9 cellular contexts compared by ENCODE assay signal in genomic region chr17:68197997-68198930, GRCh38. TPM values are rescaled to one million over a fixed set of nuclear protein-coding genes. Genes with fewer than 3 reads are reported as not detected.
DNase-seq lines count a peak whose midpoint lies in the region; ATAC-seq, FAIRE-seq and TF ChIP-seq lines count a peak whose summit lies in the region.
"Had no signal": no experiment of that assay in that cellular context is flagged by ENCODE, and none has a peak within 500 bp of the region (broad histone marks: within the 10 kb centered on the region; RNA-seq: fewer than 3 reads in every experiment).

No MANE protein-coding gene starts in this region.

- TF ChIP-seq RAD21 in HepG2 (CRISPR knock-in tag; IDR thresholded peaks at IDR 0.05), result no peak

- no peak overlapping the region for H3K9ac ChIP-seq in HepG2 (ENCODE audit: insufficient read depth, low read depth, low read length)

- intact Hi-C loops in HepG2 (cut with micrococcal nuclease; ENCODE audit: unreplicated experiment) (no loop called here), right lobe of liver (cut with DNase I) (no loop called here), lower lobe of right lung (cut with DNase I) (no loop called here), aorta (cut with DNase I) (no loop called here)
- intact Hi-C loops in activated naive CD4-positive, alpha-beta T cell treated with anti-CD3 and anti-CD28 coated beads for 36 hours (cut with micrococcal nuclease), result loop anchor here (1.0 kb wide), 1 partner anchor 238 kb away; no protein-coding TSS in a partner anchor

- no peak for TF ChIP-seq EP300 in HepG2 (IDR thresholded peaks at IDR 0.05; ENCODE audit: low read depth in 2 of 2, low read length in 2 of 2)
- TF ChIP-seq EP300 in HepG2 (CRISPR knock-in tag; IDR thresholded peaks at IDR 0.05; ENCODE audit: borderline replicate concordance), result no peak

- H3K9me3 ChIP-seq in HepG2 (ENCODE audit: low read length) (no peaks in the 10 kb centered on the region), right lobe of liver (no peaks in the 10 kb centered on the region), lower lobe of right lung (no peaks in the 10 kb centered on the region), aorta (ENCODE audit: control insufficient read depth, low read length) (no peaks in the 10 kb centered on the region), MG63 (no peaks in the 10 kb centered on the region)

- in situ Hi-C loops in HepG2 (cut with HindIII; ENCODE audit: extremely low pct_ligation_motif_present, low pct_unique_long_range_greater_than_20kb), result no loop called here

- H3K9me3 Mint-ChIP-seq in activated naive CD4-positive, alpha-beta T cell treated with anti-CD3 and anti-CD28 coated beads for 36 hours, result no peaks in the 10 kb centered on the region

- no TSS peak for BruUV-seq in HepG2 (replicated peaks; lab: Mats Ljungman, UMichigan)

- H3K4me3 ChIP-seq in HepG2 (replicated peaks in 1 of 3; ENCODE audit: insufficient read depth in 1 of 3, low read depth in 2 of 3, low read length in 3 of 3), result peak overlapping the region in 1 of 3 experiments; percentile 62; a peak in 1 of 6 replicates
- H3K4me3 ChIP-seq in right lobe of liver, result no peak overlapping the region
- peak overlapping the region; percentile 49 for H3K4me3 ChIP-seq in lower lobe of right lung
- no peak overlapping the region for H3K4me3 ChIP-seq in aorta (ENCODE audit: low read length in 2 of 2)
- H3K4me3 ChIP-seq in MG63, result no peak overlapping the region

- no peaks in the 10 kb centered on the region; the same call in 1 of the 2 replicates for H4K20me1 ChIP-seq in HepG2 (ENCODE audit: insufficient read depth, low read length)

- no peaks in the 10 kb centered on the region for H3K36me3 Mint-ChIP-seq in activated naive CD4-positive, alpha-beta T cell treated with anti-CD3 and anti-CD28 coated beads for 36 hours (ENCODE audit: low read depth)

- no peak for TF ChIP-seq CTCF in HepG2 (CRISPR knock-in tag; IDR thresholded peaks at IDR 0.05)
- TF ChIP-seq CTCF in right lobe of liver (IDR thresholded peaks at IDR 0.05), result no peak
- no peak for TF ChIP-seq CTCF in lower lobe of right lung (IDR thresholded peaks at IDR 0.05)

- H3K27ac Mint-ChIP-seq in activated naive CD4-positive, alpha-beta T cell treated with anti-CD3 and anti-CD28 coated beads for 36 hours, result no peak overlapping the region

- ATAC-seq in HepG2 (no peak), right lobe of liver (no peak), lower lobe of right lung (peak; percentile 34 to 35), aorta (ENCODE audit: low FRiP score) (peak; percentile 33), GM21619 (IDR thresholded peaks at IDR 0.05; ENCODE audit: unreplicated experiment) (no peak)

- no peak overlapping the region for H2AFZ ChIP-seq in HepG2 (ENCODE audit: low read length)

- H3K4me1 Mint-ChIP-seq in activated naive CD4-positive, alpha-beta T cell treated with anti-CD3 and anti-CD28 coated beads for 36 hours (ENCODE audit: low read depth), result peaks cover 25% of the 10 kb centered on the region

- H3K27me3 Mint-ChIP-seq in activated naive CD4-positive, alpha-beta T cell treated with anti-CD3 and anti-CD28 coated beads for 36 hours (ENCODE audit: low read depth), result peaks cover 34% of the 10 kb centered on the region

- no peaks in the 10 kb centered on the region for H3K79me2 ChIP-seq in HepG2 (ENCODE audit: insufficient read depth, low read length)

- H3K36me3 ChIP-seq in HepG2 (replicated peaks in 1 of 2; ENCODE audit: control insufficient read depth in 1 of 2, insufficient read depth in 2 of 2, low read length in 2 of 2) (no peaks in the 10 kb centered on the region), right lobe of liver (no peaks in the 10 kb centered on the region), lower lobe of right lung (no peaks in the 10 kb centered on the region), aorta (ENCODE audit: control insufficient read depth in 1 of 2, insufficient read depth in 2 of 2, low read length in 1 of 2) (no peaks in the 10 kb centered on the region), MG63 (no peaks in the 10 kb centered on the region)

- 37% methylated on average over 47 of the region's 61 CpGs for WGBS in HepG2 (ENCODE audit: low lambda C conversion rate)
- 14% methylated on average over 26 of the region's 61 CpGs for WGBS in right lobe of liver (ENCODE audit: insufficient coverage, low coverage, low lambda C conversion rate, missing lambda C conversion rate)
- 6% methylated on average over 58 to 61 of the region's 61 CpGs for WGBS in aorta, 2 donors

- peak overlapping the region; percentile 65 for H3K4me3 Mint-ChIP-seq in activated naive CD4-positive, alpha-beta T cell treated with anti-CD3 and anti-CD28 coated beads for 36 hours

- FAIRE-seq in HepG2 (lab: Jason Lieb, UNC), result no peak

- DNase-seq in HepG2 (ENCODE audit: low spot score), result no peak
- DNase-seq in right lobe of liver, result no peak
- no peak for DNase-seq in activated naive CD4-positive, alpha-beta T cell treated with anti-CD3 and anti-CD28 coated beads for 36 hours
- DNase-seq in lower lobe of right lung, result no peak
- peak in 1 of 2 donors; percentile 69 for DNase-seq in aorta
- no peak for DNase-seq in DMS79 (lab: John Stamatoyannopoulos, UW)
- DNase-seq in MG63, result no peak
- DNase-seq: nucleus accumbens had no signal

- H3K4me1 ChIP-seq in HepG2 (ENCODE audit: insufficient read depth, low read length) (peaks cover 28% of the 10 kb centered on the region), right lobe of liver (peaks cover 0 to 17% (median 2%) of the 10 kb centered on the region in 4 donors), lower lobe of right lung (peaks cover 53% of the 10 kb centered on the region), aorta (ENCODE audit: control insufficient read depth in 1 of 2, insufficient read depth in 2 of 2, low read length in 2 of 2) (no peaks in the 10 kb centered on the region)

- H3K27ac ChIP-seq in HepG2 (ENCODE audit: extremely low read length, insufficient read depth, low read length) (no peak overlapping the region), right lobe of liver (no peak overlapping the region), lower lobe of right lung (no peak overlapping the region), aorta (ENCODE audit: low read depth in 1 of 2, low read length in 2 of 2) (no peak overlapping the region)

- TF ChIP-seq POLR2A in HepG2 (IDR thresholded peaks at IDR 0.05; ENCODE audit: insufficient read depth in 1 of 2, low read depth in 2 of 2, low read length in 2 of 2) (no peak), right lobe of liver (IDR thresholded peaks at IDR 0.05) (no peak)

- H3K27me3 ChIP-seq in HepG2 (ENCODE audit: control insufficient read depth in 1 of 2, insufficient read depth in 2 of 2, low read length in 2 of 2) (peaks cover 24 to 71% of the 10 kb centered on the region in 2 experiments), right lobe of liver (peaks cover 4 to 18% of the 10 kb centered on the region in 2 donors), lower lobe of right lung (ENCODE audit: low read depth) (peaks cover 55% of the 10 kb centered on the region), aorta (ENCODE audit: control insufficient read depth in 1 of 2, insufficient read depth in 2 of 2, low read length in 1 of 2) (no peaks in the 10 kb centered on the region), MG63 (peaks cover 39% of the 10 kb centered on the region)

- CTCF ChIA-PET in HepG2 (lab: Yijun Ruan, JAX; ENCODE audit: low intra/inter-chr PET ratio, low total read pairs), result no interaction called here
- CTCF ChIA-PET in activated naive CD4-positive, alpha-beta T cell treated with anti-CD3 and anti-CD28 coated beads for 36 hours (lab: Charles Lee), result interaction anchor here (0.9 to 4.8 kb wide), 9 partner anchors 13 to 66 kb away, joined by 3 to 58 read pairs (median 5); no protein-coding TSS in a partner anchor

- H3K4me2 ChIP-seq in HepG2 (ENCODE audit: low read depth, low read length), result peak overlapping the region; percentile 73; the same call in 1 of the 2 replicates

- POLR2A ChIA-PET in HepG2 (lab: Yijun Ruan, JAX), result no interaction called here

TF ChIP-seq in HepG2, 621 proteins besides CTCF, POLR2A, EP300 and RAD21 (continues in another document):
- TF ChIP-seq ZNF558 (CRISPR knock-in tag; IDR thresholded peaks at IDR 0.05; ENCODE audit: borderline replicate concordance), result 0 out of 2 replicates have a peak, but pooled peaks have one; percentile 16
- no peak for TF ChIP-seq ZNF263 (CRISPR knock-in tag; IDR thresholded peaks at IDR 0.05)
- no peak for TF ChIP-seq ZNF605 (CRISPR knock-in tag; IDR thresholded peaks at IDR 0.05)
- TF ChIP-seq TOE1 (CRISPR knock-in tag; IDR thresholded peaks at IDR 0.05), result no peak
- TF ChIP-seq ZNF543 (CRISPR knock-in tag; IDR thresholded peaks at IDR 0.05), result no peak

RNA-seq across cellular contexts. Expression of gene AMZ2, which starts 49.6 kb away (rescaled TPM):
- total RNA-seq in HepG2 (2016; rRNA removed; fragmentation: Illumina TruSeq; extraction: Trizol) (86.9 and 99.9 TPM in 2 replicates), right lobe of liver (10 to 100 TPM; 15.3 to 31.2 (median 18.2) TPM), lower lobe of right lung (55.9 TPM), aorta (10 to 100 TPM; 32.4 to 47.9 TPM)
- 152 and 160 TPM in 2 replicates for total RNA-seq in HepG2 (2016; cell fraction: cytosol; rRNA removed; fragmentation: Illumina TruSeq; extraction: Trizol; ENCODE audit: low read depth)
- 81.8 and 92.5 TPM in 2 replicates for total RNA-seq in HepG2 (2016; cell fraction: insoluble cytoplasmic fraction; rRNA removed; fragmentation: Illumina TruSeq; extraction: Trizol)
- total RNA-seq in HepG2 (2016; cell fraction: membrane; rRNA removed; fragmentation: Illumina TruSeq; extraction: Trizol), result 189 and 196 TPM in 2 replicates
- 37.7 and 40.8 TPM in 2 replicates for total RNA-seq in HepG2 (2016; cell fraction: nucleus; rRNA removed; fragmentation: Illumina TruSeq; extraction: Trizol)
- polyA plus RNA-seq in HepG2 (2011; rRNA removed) (66.7 and 90.2 TPM in 2 replicates), aorta (10 to 100 TPM; 51.5 to 75.3 TPM)
- polyA plus RNA-seq in HepG2 (2011; cell fraction: cytosol; rRNA removed), result 51.3 and 62.4 TPM in 2 replicates
- 58.4 and 64.2 TPM in 2 replicates for polyA plus RNA-seq in HepG2 (2011; cell fraction: nucleus; rRNA removed)
- 53.5 and 72.8 TPM in 2 replicates for polyA plus RNA-seq in HepG2 (2012)
- polyA plus RNA-seq in HepG2 (2016; cell fraction: cytosol; fragmentation: Illumina TruSeq; extraction: Trizol; ENCODE audit: low read depth), result 179 and 214 TPM in 2 replicates
- 114 TPM in 2 replicates for polyA plus RNA-seq in HepG2 (2016; cell fraction: insoluble cytoplasmic fraction; fragmentation: Illumina TruSeq; extraction: Trizol; ENCODE audit: low read depth)
- polyA plus RNA-seq in HepG2 (2016; cell fraction: membrane; fragmentation: Illumina TruSeq; extraction: Trizol; ENCODE audit: low read depth), result 217 and 242 TPM in 2 replicates
- polyA plus RNA-seq in HepG2 (2016; cell fraction: nucleus; fragmentation: Illumina TruSeq; extraction: Trizol; ENCODE audit: insufficient read depth, low read depth), result 90.4 and 92.9 TPM in 2 replicates
- polyA minus RNA-seq in HepG2 (2011; rRNA and poly(A)+ RNA removed; ENCODE audit: low replicate concordance), result 28.1 and 28.3 TPM in 2 replicates
- 24.0 and 24.3 TPM in 2 replicates for polyA minus RNA-seq in HepG2 (2011; cell fraction: cytosol; rRNA and poly(A)+ RNA removed)
- 21.6 and 25.6 TPM in 2 replicates for polyA minus RNA-seq in HepG2 (2011; cell fraction: nucleus; rRNA and poly(A)+ RNA removed)
- total RNA-seq in activated naive CD4-positive, alpha-beta T cell treated with anti-CD3 and anti-CD28 coated beads for 36 hours, result 100 to 1,000 TPM; 190 to 195 TPM
- 174 and 187 TPM in 2 replicates for total RNA-seq in MG63 (2014; rRNA removed; shearing (Covaris generic); ENCODE audit: low replicate concordance)

Comparison
In these comparisons a context has a peak if more than half of its experiments do, and no peak if none do; other contexts are left out.
1. ATAC-seq: peak in lower lobe of right lung (2 of 2) and aorta (single experiment); none in HepG2 (single experiment), right lobe of liver (0 of 4) and GM21619 (single experiment).